In genomic region chr1:47865881-47866535, GRCh38 we compare ENCODE assay signal across 1 cellular context.
TF ChIP-seq lines count a peak whose summit lies in the region.

No MANE protein-coding gene starts in this region.

TF ChIP-seq in HepG2, 621 proteins besides CTCF, POLR2A, EP300 and RAD21 (continued from another document and continues in another):
- TF ChIP-seq ATF2 (CRISPR knock-in tag; IDR thresholded peaks at IDR 0.05) (0 out of 2 replicates have a peak, but pooled peaks have one; percentile 35), ZSCAN21 (CRISPR knock-in tag; IDR thresholded peaks at IDR 0.05; ENCODE audit: borderline replicate concordance) (peak; percentile 55; the same call in 1 of the 2 replicates), ZNF496 (CRISPR knock-in tag; IDR thresholded peaks at IDR 0.05; ENCODE audit: insufficient replicate concordance) (no peak), BCLAF1 (IDR thresholded peaks at IDR 0.05) (no peak), STAG1 (CRISPR knock-in tag; IDR thresholded peaks at IDR 0.05) (peak; percentile 24; the same call in 1 of the 2 replicates), ELF4 (CRISPR knock-in tag; IDR thresholded peaks at IDR 0.05; ENCODE audit: borderline replicate concordance) (no peak), MNT (IDR thresholded peaks at IDR 0.05) (no peak), SNAPC4 (CRISPR knock-in tag; IDR thresholded peaks at IDR 0.05) (0 out of 2 replicates have a peak, but pooled peaks have one; percentile 14), ZBTB46 (CRISPR knock-in tag; IDR thresholded peaks at IDR 0.05; ENCODE audit: borderline replicate concordance) (no peak), PRDM15 (CRISPR knock-in tag; IDR thresholded peaks at IDR 0.05) (no peak), ISL2 (CRISPR knock-in tag; IDR thresholded peaks at IDR 0.05) (peak; percentile 46; the same call in 1 of the 2 replicates), ZBTB37 (CRISPR knock-in tag; IDR thresholded peaks at IDR 0.05) (no peak), MIER2 (CRISPR knock-in tag; IDR thresholded peaks at IDR 0.05) (peak; percentile 58; the same call in 1 of the 2 replicates), GFI1 (CRISPR knock-in tag; IDR thresholded peaks at IDR 0.05; ENCODE audit: borderline replicate concordance) (no peak), RXRB (CRISPR knock-in tag; IDR thresholded peaks at IDR 0.05; ENCODE audit: borderline replicate concordance) (no peak), TEAD2 (CRISPR knock-in tag; IDR thresholded peaks at IDR 0.05) (no peak), USF2 (IDR thresholded peaks at IDR 0.05; ENCODE audit: low read depth, low read length) (no peak), USF2 (CRISPR knock-in tag; IDR thresholded peaks at IDR 0.05; ENCODE audit: borderline replicate concordance) (no peak), SRY (CRISPR knock-in tag; IDR thresholded peaks at IDR 0.05) (no peak), ZNF17 (CRISPR knock-in tag; IDR thresholded peaks at IDR 0.05) (no peak), HOXA9 (CRISPR knock-in tag; IDR thresholded peaks at IDR 0.05; ENCODE audit: borderline replicate concordance) (no peak), SRSF1 (optimal IDR thresholded peaks at IDR 0.05; ENCODE audit: low read depth, low read length) (no peak), KLF15 (CRISPR knock-in tag; IDR thresholded peaks at IDR 0.05; ENCODE audit: borderline replicate concordance) (no peak), NONO (IDR thresholded peaks at IDR 0.05) (no peak), NONO (CRISPR knock-in tag; conservative IDR thresholded peaks at IDR 0.05) (no peak), CHD2 (IDR thresholded peaks at IDR 0.05; ENCODE audit: low read depth, low read length) (no peak), ZNF784 (CRISPR knock-in tag; IDR thresholded peaks at IDR 0.05; ENCODE audit: borderline replicate concordance) (no peak), ZNF780A (CRISPR knock-in tag; IDR thresholded peaks at IDR 0.05) (no peak), FOSL1 (CRISPR knock-in tag; IDR thresholded peaks at IDR 0.05; ENCODE audit: borderline replicate concordance) (no peak), ZBTB39 (CRISPR knock-in tag; IDR thresholded peaks at IDR 0.05) (no peak), TEAD3 (CRISPR knock-in tag; optimal IDR thresholded peaks at IDR 0.05; ENCODE audit: borderline replicate concordance) (peak; percentile 77)
